In genomic region chr2:30293303-30293912, GRCh38 we compare ENCODE assay signal across 9 cellular contexts.
A peak's percentile ranks its signal among the peaks of the same experiment; 100 is the strongest.
DNase-seq lines count a peak whose midpoint lies in the region; ATAC-seq and TF ChIP-seq lines count a peak whose summit lies in the region.
"Had no signal": no experiment of that assay in that cellular context is flagged by ENCODE, and none has a peak within 500 bp of the region (broad histone marks: within the 10 kb centered on the region; RNA-seq: fewer than 3 reads in every experiment).

No MANE protein-coding gene starts in this region.

- H3K27ac ChIP-seq in left lung (peak overlapping the region; percentile 7 to 26), MM.1S (ENCODE audit: low read length) (no peak overlapping the region)

- ATAC-seq in left lung (peak; percentile 93), HG02885 (IDR thresholded peaks at IDR 0.05; ENCODE audit: poor library complexity, unreplicated experiment) (no peak)

- H3K36me3 ChIP-seq in adipocyte (ENCODE audit: control insufficient read depth, insufficient read depth, low read length, severe bottlenecking) = no peaks in the 10 kb centered on the region
- no peaks in the 10 kb centered on the region for H3K36me3 ChIP-seq in left lung
- H3K36me3 ChIP-seq in MM.1S (replicated peaks; ENCODE audit: insufficient read depth, low read length) = no peaks in the 10 kb centered on the region

- TF ChIP-seq CTCF in AG09319 (IDR thresholded peaks at IDR 0.05; ENCODE audit: low read depth, low read length) (no peak), left lung (IDR thresholded peaks at IDR 0.05) (no peak), MM.1S (IDR thresholded peaks at IDR 0.05; ENCODE audit: low read length) (no peak)

- no peaks in the 10 kb centered on the region for H4K20me1 ChIP-seq in MM.1S (ENCODE audit: insufficient read depth, low read length)

- DNase-seq in AG09319 (ENCODE audit: extremely low read depth, low read depth) = peak; percentile 24
- peak; percentile 97 for DNase-seq in HT1080 (ENCODE audit: low read depth)
- DNase-seq in adipocyte (ENCODE audit: low read depth) = peak; percentile 31
- peak in 1 of 2 donors; percentile 53 for DNase-seq in left lung
- no peak for DNase-seq in MM.1S
- no peak for DNase-seq in HEK293T (ENCODE audit: extremely low spot score)
- no peak for DNase-seq in RPMI8226
- DNase-seq: NCI-H82 had no signal

- H3K9ac ChIP-seq in adipocyte (ENCODE audit: low read length) (no peak overlapping the region), MM.1S (ENCODE audit: low read length) (no peak overlapping the region)

- peaks cover 5% of the 10 kb centered on the region for H3K4me1 ChIP-seq in adipocyte (ENCODE audit: control insufficient read depth, insufficient read depth, low read length)
- H3K4me1 ChIP-seq in left lung = peaks cover 5 to 8% of the 10 kb centered on the region in 2 donors
- H3K4me1 ChIP-seq in MM.1S (ENCODE audit: low read length) = no peaks in the 10 kb centered on the region

- H3K4me3 ChIP-seq in adipocyte (ENCODE audit: low read length) = no peak overlapping the region
- H3K4me3 ChIP-seq in left lung = no peak overlapping the region
- no peak overlapping the region for H3K4me3 ChIP-seq in MM.1S (ENCODE audit: low read length)

- no peaks in the 10 kb centered on the region for H3K9me3 ChIP-seq in adipocyte (ENCODE audit: control insufficient read depth, low read length)
- H3K9me3 ChIP-seq in left lung = no peaks in the 10 kb centered on the region
- H3K9me3 ChIP-seq in MM.1S (replicated peaks; ENCODE audit: insufficient read depth, low read length) = no peaks in the 10 kb centered on the region

- no peak overlapping the region for H2AFZ ChIP-seq in MM.1S (ENCODE audit: low read length)

- POLR2A ChIA-PET in HEK293T (lab: Yijun Ruan, JAX) = no interaction called here

- intact Hi-C loops in left lung (cut with DNase I) = no loop called here

- no peaks in the 10 kb centered on the region for H3K79me2 ChIP-seq in MM.1S (ENCODE audit: low read length)

- H3K27me3 ChIP-seq in adipocyte (replicated peaks; ENCODE audit: control insufficient read depth, insufficient read depth, low read length) (no peaks in the 10 kb centered on the region), left lung (no peaks in the 10 kb centered on the region), MM.1S (replicated peaks; ENCODE audit: insufficient read depth, low read length) (no peaks in the 10 kb centered on the region)

- H3K9me2 ChIP-seq in MM.1S (replicated peaks; ENCODE audit: insufficient read depth, low read length) = no peaks in the 10 kb centered on the region

- CTCF ChIA-PET in HEK293T (lab: Yijun Ruan, JAX) = interaction anchor here (0.7 kb wide), 1 partner anchor 85 kb away, joined by 3 read pairs; no protein-coding TSS in a partner anchor

- H3K4me2 ChIP-seq in MM.1S (ENCODE audit: low read depth, low read length) = no peak overlapping the region

- H3F3A ChIP-seq in MM.1S (ENCODE audit: insufficient read depth, low read length) = no peaks in the 10 kb centered on the region

TF ChIP-seq in HEK293T, 16 proteins besides CTCF, POLR2A, EP300 and RAD21:
- no peak for TF ChIP-seq LEF1 (IDR thresholded peaks at IDR 0.05; ENCODE audit: borderline replicate concordance)
- no peak for TF ChIP-seq ZNF384 (IDR thresholded peaks at IDR 0.05)
- no peak for TF ChIP-seq SUZ12 (IDR thresholded peaks at IDR 0.05)
- no peak for TF ChIP-seq L3MBTL2 (conservative IDR thresholded peaks at IDR 0.05)
- no peak for TF ChIP-seq BHLHE40 (IDR thresholded peaks at IDR 0.05; ENCODE audit: borderline replicate concordance)
- TF ChIP-seq FOXM1 (IDR thresholded peaks at IDR 0.05; ENCODE audit: borderline replicate concordance) = no peak
- no peak for TF ChIP-seq ELF4 (IDR thresholded peaks at IDR 0.05)
- TF ChIP-seq SP1 (IDR thresholded peaks at IDR 0.05) = no peak

Comparison
In these comparisons a context has a peak if more than half of its experiments do, and no peak if none do; other contexts are left out.
1. DNase-seq: peak in AG09319 (single experiment), HT1080 (single experiment) and adipocyte (single experiment); none in MM.1S (single experiment), HEK293T (single experiment) and RPMI8226 (single experiment).